ENCODE assay signal across 8 cellular contexts in genomic region chr19:16627928-16628182, GRCh38. TPM values are rescaled to one million over a fixed set of nuclear protein-coding genes. Genes with fewer than 3 reads are reported as not detected.
A peak's percentile ranks its signal among the peaks of the same experiment; 100 is the strongest.
DNase-seq lines count a peak whose midpoint lies in the region; ATAC-seq lines count a peak whose summit lies in the region.

No MANE protein-coding gene starts in this region.

- H3K4me3 Mint-ChIP-seq in activated T-helper 17 cell treated with anti-CD3 and anti-CD28 coated beads, Interleukin-2, amount 50 U/mL, for 72 hours = peak overlapping the region; percentile 95
- peak overlapping the region; percentile 43 to 97 (median 95) for H3K4me3 Mint-ChIP-seq in immature natural killer cell

- peaks cover 75% of the 10 kb centered on the region for H3K36me3 Mint-ChIP-seq in activated T-helper 17 cell treated with anti-CD3 and anti-CD28 coated beads, Interleukin-2, amount 50 U/mL, for 72 hours (ENCODE audit: low read depth)
- H3K36me3 Mint-ChIP-seq in immature natural killer cell = peaks cover 0 to 8% (median 4%) of the 10 kb centered on the region in 3 donors

- no peaks in the 10 kb centered on the region for H3K9me3 Mint-ChIP-seq in activated T-helper 17 cell treated with anti-CD3 and anti-CD28 coated beads, Interleukin-2, amount 50 U/mL, for 72 hours
- no peaks in the 10 kb centered on the region for H3K9me3 Mint-ChIP-seq in immature natural killer cell

- peaks cover 24% of the 10 kb centered on the region for H3K4me1 Mint-ChIP-seq in activated T-helper 17 cell treated with anti-CD3 and anti-CD28 coated beads, Interleukin-2, amount 50 U/mL, for 72 hours
- peaks cover 38 to 48% of the 10 kb centered on the region in 2 donors for H3K4me1 Mint-ChIP-seq in immature natural killer cell

- H3K27me3 Mint-ChIP-seq in activated T-helper 17 cell treated with anti-CD3 and anti-CD28 coated beads, Interleukin-2, amount 50 U/mL, for 72 hours = no peaks in the 10 kb centered on the region
- peaks cover 5 to 7% (median 5%) of the 10 kb centered on the region in 3 donors for H3K27me3 Mint-ChIP-seq in immature natural killer cell (ENCODE audit: low read depth in 3 of 3)

- H3K27ac Mint-ChIP-seq in activated T-helper 17 cell treated with anti-CD3 and anti-CD28 coated beads, Interleukin-2, amount 50 U/mL, for 72 hours = no peak overlapping the region
- peak overlapping the region in 1 of 6 donors; percentile 97 for H3K27ac Mint-ChIP-seq in immature natural killer cell

- no peak for DNase-seq in immature natural killer cell
- peak; percentile 10 for DNase-seq in stimulated activated naive CD8-positive, alpha-beta T cell treated with anti-CD3 and anti-CD28 coated beads, Interleukin-15, Interleukin-2, amounts not matched to agents 100 U/mL and 50 U/mL, for 24 hours
- no peak for DNase-seq in NCI-H2171 treated with DMSO at 0.1 percent for 48 hours (lab: John Stamatoyannopoulos, UW)
- DNase-seq in COR-L47 (lab: John Stamatoyannopoulos, UW) = no peak

- ATAC-seq in HG03103 (IDR thresholded peaks at IDR 0.05; ENCODE audit: low read depth, unreplicated experiment) (peak; percentile 8), HG02973 (IDR thresholded peaks at IDR 0.05; ENCODE audit: unreplicated experiment) (no peak), GM18867 (IDR thresholded peaks at IDR 0.05; ENCODE audit: unreplicated experiment) (no peak)
- peak; percentile 0 for ATAC-seq in activated T-helper 17 cell treated with anti-CD3 and anti-CD28 coated beads, Interleukin-2, amount 50 U/mL, for 72 hours (replicated peaks)
- no peak for ATAC-seq in stimulated activated naive CD8-positive, alpha-beta T cell treated with anti-CD3 and anti-CD28 coated beads, Interleukin-15, Interleukin-2, amounts not matched to agents 100 U/mL and 50 U/mL, for 24 hours

RNA-seq across cellular contexts. Expression of gene MED26, which starts 0.1 kb away (rescaled TPM):
- total RNA-seq in activated T-helper 17 cell treated with anti-CD3 and anti-CD28 coated beads, Interleukin-2, amount 50 U/mL, for 72 hours = 10 to 100 TPM; 19.3 to 23.6 TPM
- 1 to 10 TPM; 1.2 to 5.3 (median 2.0) TPM for polyA plus RNA-seq in immature natural killer cell

RNA-seq across cellular contexts. Expression of gene SMIM7, which starts 32.1 kb away (rescaled TPM):
- total RNA-seq in activated T-helper 17 cell treated with anti-CD3 and anti-CD28 coated beads, Interleukin-2, amount 50 U/mL, for 72 hours = 10 to 100 TPM; 52.9 to 53.6 TPM
- polyA plus RNA-seq in immature natural killer cell = 10 to 100 TPM; 66.3 to 82.2 (median 67.7) TPM

RNA-seq across cellular contexts. Expression of gene TMEM38A, which starts 33.1 kb away (rescaled TPM):
- under 1 TPM; 0.74 to 0.76 TPM for total RNA-seq in activated T-helper 17 cell treated with anti-CD3 and anti-CD28 coated beads, Interleukin-2, amount 50 U/mL, for 72 hours
- 1 to 10 TPM in 2 of 3 donors, under 1 TPM in 1; 0.78 to 3.2 (median 1.5) TPM for polyA plus RNA-seq in immature natural killer cell

RNA-seq across cellular contexts. Expression of gene SLC35E1, which starts 55.6 kb away (rescaled TPM):
- total RNA-seq in activated T-helper 17 cell treated with anti-CD3 and anti-CD28 coated beads, Interleukin-2, amount 50 U/mL, for 72 hours = 100 to 1,000 TPM in 1 of 2 donors, 10 to 100 TPM in 1; 71.8 to 117 TPM
- polyA plus RNA-seq in immature natural killer cell = 10 to 100 TPM; 14.9 to 21.8 (median 20.1) TPM

Comparison
In these comparisons a context has a peak if more than half of its experiments do, and no peak if none do; other contexts are left out.
1. ATAC-seq: peak in HG03103 (single experiment) and activated T-helper 17 cell treated with anti-CD3 and anti-CD28 coated beads, Interleukin-2, amount 50 U/mL, for 72 hours (single experiment); none in stimulated activated naive CD8-positive, alpha-beta T cell treated with anti-CD3 and anti-CD28 coated beads, Interleukin-15, Interleukin-2, amounts not matched to agents 100 U/mL and 50 U/mL, for 24 hours (single experiment), HG02973 (single experiment) and GM18867 (single experiment).